ENCODE assay signal across 8 cellular contexts in the genomic region with DNA sequence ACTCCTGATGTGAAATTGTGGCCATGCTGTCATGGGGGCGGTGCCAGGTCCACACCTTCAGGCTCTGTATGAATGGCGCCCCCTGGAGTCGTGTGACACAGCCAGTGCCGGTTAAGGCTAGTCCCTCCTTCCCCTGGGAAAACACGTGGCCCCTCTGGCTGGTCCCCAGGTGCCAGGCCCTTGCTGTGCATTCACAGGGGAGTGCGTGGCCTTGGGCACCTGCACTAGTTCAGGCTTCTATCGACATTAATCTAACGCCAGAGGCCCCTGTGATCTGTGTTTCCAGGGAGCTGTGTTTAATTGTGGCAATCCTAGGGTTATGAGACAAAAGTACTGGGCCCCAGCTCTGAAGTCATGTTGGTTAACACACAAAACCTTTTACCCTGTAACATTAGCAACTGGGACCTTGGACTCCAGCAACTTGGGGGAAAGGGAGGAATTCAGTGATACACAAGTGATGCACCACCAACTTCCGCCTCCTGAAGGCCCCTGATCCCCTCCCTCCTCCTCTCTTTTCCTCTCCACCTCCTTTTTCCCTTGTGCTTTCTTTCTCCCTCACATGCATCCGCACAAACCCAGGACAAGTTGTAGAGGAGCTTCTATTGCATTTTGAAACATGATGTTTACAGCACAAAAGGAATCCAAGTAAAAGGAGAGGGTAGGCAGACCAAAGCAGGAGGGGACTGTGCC.
DNase-seq lines count a peak whose midpoint lies in the region; ATAC-seq, FAIRE-seq and TF ChIP-seq lines count a peak whose summit lies in the region.

No MANE protein-coding gene starts in this region.

- H3K27me3 Mint-ChIP-seq in CD4-positive, alpha-beta T cell = no peaks in the 10 kb centered on the region
- H3K27me3 Mint-ChIP-seq in activated T-helper 1 cell treated with anti-CD3 and anti-CD28 coated beads, Interleukin-12 subunit alpha, Interleukin-12 subunit beta, Interleukin-2, Interleukin-4 antibody, amounts not matched to agents 30 ng/mL and 10 ng/mL and 1 ng/mL, durations not matched to agents 14 hours and 24 hours and 36 hours (ENCODE audit: insufficient read depth) = no peaks in the 10 kb centered on the region

- intact Hi-C loops in CD4-positive, alpha-beta T cell (cut with DNase I, micrococcal nuclease) = loop anchor here in 1 of 2 experiments (1.0 kb wide), 1 partner anchor 515 kb away; no protein-coding TSS in a partner anchor
- intact Hi-C loops in activated T-helper 1 cell treated with anti-CD3 and anti-CD28 coated beads, Interleukin-12 subunit alpha, Interleukin-12 subunit beta, Interleukin-2, Interleukin-4 antibody, amounts not matched to agents 30 ng/mL and 10 ng/mL and 1 ng/mL, durations not matched to agents 14 hours and 24 hours and 36 hours (cut with micrococcal nuclease) = loop anchor here (1.0 to 5.0 kb wide), 3 partner anchors 167 to 562 kb away; no protein-coding TSS in a partner anchor
- intact Hi-C loops in pancreas (cut with DNase I) (no loop called here), upper lobe of right lung (cut with DNase I) (loop anchor here (10.0 kb wide), 1 partner anchor 134 kb away; a partner anchor contains a TSS)

- peak; percentile 35 to 78 (median 56) for DNase-seq in CD4-positive, alpha-beta T cell
- peak; percentile 78 for DNase-seq in M059J (ENCODE audit: low read depth)
- DNase-seq in RPMI8226 = peak; percentile 93
- DNase-seq in activated T-helper 1 cell treated with anti-CD3 and anti-CD28 coated beads, Interleukin-12 subunit alpha, Interleukin-12 subunit beta, Interleukin-2, Interleukin-4 antibody, amounts not matched to agents 30 ng/mL and 10 ng/mL and 1 ng/mL, durations not matched to agents 14 hours and 24 hours and 36 hours (ENCODE audit: low spot score) = peak; percentile 53
- peak in 1 of 2 donors; percentile 54 for DNase-seq in foreskin keratinocyte
- DNase-seq in pancreas = peak; percentile 96 to 99 (median 98)
- DNase-seq in upper lobe of right lung = peak; percentile 94

- no peaks in the 10 kb centered on the region for H3K27me3 ChIP-seq in CD4-positive, alpha-beta T cell (ENCODE audit: control insufficient read depth, insufficient read depth, low read length)
- no peaks in the 10 kb centered on the region for H3K27me3 ChIP-seq in foreskin keratinocyte
- H3K27me3 ChIP-seq in pancreas = no peaks in the 10 kb centered on the region
- H3K27me3 ChIP-seq in upper lobe of right lung = no peaks in the 10 kb centered on the region

- ATAC-seq in CD4-positive, alpha-beta T cell (ENCODE audit: poor library complexity) = peak; percentile 60
- peak; percentile 44 for ATAC-seq in GM21381 (IDR thresholded peaks at IDR 0.05; ENCODE audit: unreplicated experiment)
- ATAC-seq in foreskin keratinocyte = peak; percentile 78
- ATAC-seq in pancreas = peak; percentile 68 to 73 (median 72)
- peak; percentile 89 for ATAC-seq in upper lobe of right lung

- H3K4me3 Mint-ChIP-seq in CD4-positive, alpha-beta T cell = no peak overlapping the region
- no peak overlapping the region for H3K4me3 Mint-ChIP-seq in activated T-helper 1 cell treated with anti-CD3 and anti-CD28 coated beads, Interleukin-12 subunit alpha, Interleukin-12 subunit beta, Interleukin-2, Interleukin-4 antibody, amounts not matched to agents 30 ng/mL and 10 ng/mL and 1 ng/mL, durations not matched to agents 14 hours and 24 hours and 36 hours

- H3K4me1 Mint-ChIP-seq in CD4-positive, alpha-beta T cell (ENCODE audit: low read depth) = peaks cover 20% of the 10 kb centered on the region
- H3K4me1 Mint-ChIP-seq in activated T-helper 1 cell treated with anti-CD3 and anti-CD28 coated beads, Interleukin-12 subunit alpha, Interleukin-12 subunit beta, Interleukin-2, Interleukin-4 antibody, amounts not matched to agents 30 ng/mL and 10 ng/mL and 1 ng/mL, durations not matched to agents 14 hours and 24 hours and 36 hours (ENCODE audit: low read depth) = peaks cover 9% of the 10 kb centered on the region

- peak; percentile 67 for TF ChIP-seq CTCF in CD4-positive, alpha-beta T cell (IDR thresholded peaks at IDR 0.05)
- TF ChIP-seq CTCF in foreskin keratinocyte (conservative IDR thresholded peaks at IDR 0.05) = peak; percentile 86
- TF ChIP-seq CTCF in pancreas (IDR thresholded peaks at IDR 0.05) = peak; percentile 65 to 81 (median 70)
- TF ChIP-seq CTCF in upper lobe of right lung (IDR thresholded peaks at IDR 0.05) = peak; percentile 66

- peak overlapping the region; percentile 52 for H3K27ac Mint-ChIP-seq in CD4-positive, alpha-beta T cell
- H3K27ac Mint-ChIP-seq in activated T-helper 1 cell treated with anti-CD3 and anti-CD28 coated beads, Interleukin-12 subunit alpha, Interleukin-12 subunit beta, Interleukin-2, Interleukin-4 antibody, amounts not matched to agents 30 ng/mL and 10 ng/mL and 1 ng/mL, durations not matched to agents 14 hours and 24 hours and 36 hours = no peak overlapping the region

- no peak overlapping the region for H3K27ac ChIP-seq in CD4-positive, alpha-beta T cell (ENCODE audit: low read depth, low read length)
- H3K27ac ChIP-seq in foreskin keratinocyte = no peak overlapping the region
- H3K27ac ChIP-seq in pancreas = peak overlapping the region; percentile 57 to 93 (median 78)
- H3K27ac ChIP-seq in upper lobe of right lung = peak overlapping the region; percentile 18

- no peak overlapping the region for H3K4me3 ChIP-seq in pancreas
- no peak overlapping the region for H3K4me3 ChIP-seq in upper lobe of right lung

- POLR2A ChIA-PET in CD4-positive, alpha-beta T cell (lab: Charles Lee) = interaction anchor here (1.5 kb wide), 1 partner anchor 562 kb away, joined by 4 read pairs; no protein-coding TSS in a partner anchor

- H3K36me3 Mint-ChIP-seq in CD4-positive, alpha-beta T cell (ENCODE audit: low read depth) = peaks cover 66% of the 10 kb centered on the region
- H3K36me3 Mint-ChIP-seq in activated T-helper 1 cell treated with anti-CD3 and anti-CD28 coated beads, Interleukin-12 subunit alpha, Interleukin-12 subunit beta, Interleukin-2, Interleukin-4 antibody, amounts not matched to agents 30 ng/mL and 10 ng/mL and 1 ng/mL, durations not matched to agents 14 hours and 24 hours and 36 hours (ENCODE audit: low read depth) = peaks cover 7% of the 10 kb centered on the region

- H3K36me3 ChIP-seq in pancreas = no peaks in the 10 kb centered on the region
- peaks cover 33% of the 10 kb centered on the region for H3K36me3 ChIP-seq in upper lobe of right lung

- no peaks in the 10 kb centered on the region for H3K9me3 ChIP-seq in CD4-positive, alpha-beta T cell (ENCODE audit: control insufficient read depth, low read length)
- H3K9me3 ChIP-seq in pancreas (no peaks in the 10 kb centered on the region), upper lobe of right lung (no peaks in the 10 kb centered on the region)

- FAIRE-seq in pancreas (lab: Jason Lieb, UNC) = no peak

- no peaks in the 10 kb centered on the region for H3K9me3 Mint-ChIP-seq in CD4-positive, alpha-beta T cell
- no peaks in the 10 kb centered on the region for H3K9me3 Mint-ChIP-seq in activated T-helper 1 cell treated with anti-CD3 and anti-CD28 coated beads, Interleukin-12 subunit alpha, Interleukin-12 subunit beta, Interleukin-2, Interleukin-4 antibody, amounts not matched to agents 30 ng/mL and 10 ng/mL and 1 ng/mL, durations not matched to agents 14 hours and 24 hours and 36 hours

- H3K4me1 ChIP-seq in foreskin keratinocyte (peaks cover 22% of the 10 kb centered on the region), pancreas (peaks cover 78 to 89% (median 84%) of the 10 kb centered on the region in 3 donors), upper lobe of right lung (peaks cover 33% of the 10 kb centered on the region)

- CTCF ChIA-PET in CD4-positive, alpha-beta T cell (lab: Charles Lee) = interaction anchor here (0.7 to 2.0 kb wide), 4 partner anchors 11 to 635 kb away, joined by 3 to 5 read pairs (median 3); no protein-coding TSS in a partner anchor

- 11 to 18% methylated on average over 10 of the region's 10 CpGs for WGBS in pancreas, 2 donors

Comparison
In these comparisons a context has a peak if more than half of its experiments do, and no peak if none do; other contexts are left out.
1. H3K27ac ChIP-seq: peak in pancreas (4 of 4) and upper lobe of right lung (single experiment); none in CD4-positive, alpha-beta T cell (single experiment) and foreskin keratinocyte (single experiment).
2. intact Hi-C loops: an anchor here in activated T-helper 1 cell treated with anti-CD3 and anti-CD28 coated beads, Interleukin-12 subunit alpha, Interleukin-12 subunit beta, Interleukin-2, Interleukin-4 antibody, amounts not matched to agents 30 ng/mL and 10 ng/mL and 1 ng/mL, durations not matched to agents 14 hours and 24 hours and 36 hours (1.0 to 5.0 kb wide) and upper lobe of right lung (10.0 kb wide); none called in pancreas.
3. Peak in every context shown above with its lines, with median percentiles within 50 percentile points of each other: ATAC-seq and CTCF ChIP-seq.